1 cellular context compared by ENCODE assay signal in genomic region chr7:104368006-104368405, GRCh38.
TF ChIP-seq lines count a peak whose summit lies in the region.

No MANE protein-coding gene starts in this region.

TF ChIP-seq in GM12878, 131 proteins besides CTCF, POLR2A, EP300 and RAD21 (continued from another document):
- TF ChIP-seq ZBTB4 (CRISPR knock-in tag; IDR thresholded peaks at IDR 0.05) = no peak
